In the genomic region with DNA sequence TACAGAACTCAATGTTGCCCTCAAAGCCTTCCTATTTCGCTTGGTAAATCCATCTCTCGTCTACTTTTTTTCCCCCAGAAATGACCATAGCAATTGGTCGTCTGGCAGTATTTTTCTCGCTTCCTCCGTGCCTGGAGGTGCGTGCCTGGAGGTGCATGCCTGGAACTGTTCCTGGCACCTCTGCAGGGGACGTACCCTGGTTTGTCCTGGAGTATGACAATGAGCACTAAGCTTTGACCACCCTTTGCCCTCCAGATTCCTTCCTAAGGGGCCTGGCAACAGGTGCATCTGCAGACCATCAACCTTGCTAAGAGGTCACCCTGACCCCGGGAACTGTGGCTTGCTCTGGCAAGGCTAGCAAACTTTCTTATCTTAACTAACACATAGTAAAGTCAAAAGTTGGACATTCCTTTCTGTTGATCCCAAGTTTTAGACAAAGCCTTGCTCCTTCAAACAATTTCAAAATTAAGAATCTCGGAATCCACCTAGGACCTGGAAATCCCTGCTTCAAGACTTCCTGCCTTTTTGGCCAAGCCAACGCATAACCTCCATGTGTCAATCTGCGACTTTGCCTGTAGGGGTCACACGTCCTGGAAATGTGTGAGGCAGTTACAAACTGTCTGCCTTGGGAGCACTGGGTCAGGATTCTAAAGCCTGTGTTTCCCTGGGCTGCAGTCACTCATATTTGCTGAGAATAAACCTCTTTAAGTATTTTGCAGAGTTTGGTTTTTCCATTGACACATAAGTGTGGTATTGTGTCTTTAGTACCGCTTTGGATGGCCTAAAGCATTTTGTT, we compare ENCODE assay signal across 8 cellular contexts. TPM values are rescaled to one million over a fixed set of nuclear protein-coding genes. Genes with fewer than 3 reads are reported as not detected.
A peak's percentile ranks its signal among the peaks of the same experiment; 100 is the strongest.
DNase-seq lines count a peak whose midpoint lies in the region; ATAC-seq, FAIRE-seq and TF ChIP-seq lines count a peak whose summit lies in the region.

No MANE protein-coding gene starts in this region.

- CTCF ChIA-PET in AG04449 (lab: Yijun Ruan, JAX), result interaction anchor here (0.7 to 5.3 kb wide), 7 partner anchors 8 to 259 kb away, joined by 3 to 51 read pairs (median 4); no protein-coding TSS in a partner anchor
- CTCF ChIA-PET in PC-3 (lab: Charles Lee), result no interaction called here
- CTCF ChIA-PET in endothelial cell of umbilical vein (lab: Charles Lee), result interaction anchor here (1.0 kb wide), 1 partner anchor 258 kb away, joined by 6 read pairs; no protein-coding TSS in a partner anchor

- H3K4me1 ChIP-seq in PC-3 (ENCODE audit: insufficient read depth, low read length) (no peaks in the 10 kb centered on the region), endothelial cell of umbilical vein (ENCODE audit: control insufficient read depth, extremely low read depth, insufficient read depth, low read length) (no peaks in the 10 kb centered on the region)

- H3K9ac ChIP-seq in PC-3 (ENCODE audit: low read length), result no peak overlapping the region
- no peak overlapping the region for H3K9ac ChIP-seq in endothelial cell of umbilical vein (replicated peaks; ENCODE audit: extremely low read depth, insufficient read depth, low read length)
- no peak overlapping the region for H3K9ac ChIP-seq in neural cell (ENCODE audit: low read length)

- TF ChIP-seq CTCF in AG04449 (IDR thresholded peaks at IDR 0.05; ENCODE audit: insufficient read depth, low read length, missing control alignments), result peak; percentile 70
- peak; percentile 68 for TF ChIP-seq CTCF in PC-3 (conservative IDR thresholded peaks at IDR 0.05; ENCODE audit: low read depth, low read length)
- peak; percentile 63 to 73 for TF ChIP-seq CTCF in endothelial cell of umbilical vein (IDR thresholded peaks at IDR 0.05; ENCODE audit: extremely low read depth in 1 of 2, insufficient read depth in 1 of 2, low read depth in 1 of 2, low read length in 2 of 2)
- TF ChIP-seq CTCF in neural cell (IDR thresholded peaks at IDR 0.05; ENCODE audit: poor library complexity, severe bottlenecking), result peak; percentile 41

- intact Hi-C loops in PC-3 (cut with micrococcal nuclease), result loop anchor here (2.0 kb wide), 1 partner anchor 258 kb away; no protein-coding TSS in a partner anchor
- intact Hi-C loops in endothelial cell of umbilical vein (cut with micrococcal nuclease), result loop anchor here (1.0 kb wide), 1 partner anchor 258 kb away; no protein-coding TSS in a partner anchor

- BruUV-seq in PC-3 (replicated peaks; lab: Mats Ljungman, UMichigan), result no TSS peak
- BruUV-seq in endothelial cell of umbilical vein (replicated peaks; lab: Mats Ljungman, UMichigan), result no TSS peak

- H3K36me3 ChIP-seq in PC-3 (ENCODE audit: low read depth, low read length) (no peaks in the 10 kb centered on the region), endothelial cell of umbilical vein (ENCODE audit: control insufficient read depth in 2 of 2, extremely low read depth in 1 of 2, insufficient read depth in 2 of 2, low read length in 2 of 2) (no peaks in the 10 kb centered on the region), neural cell (ENCODE audit: insufficient read depth, low read length) (no peaks in the 10 kb centered on the region)

- H3K79me2 ChIP-seq in PC-3 (ENCODE audit: low read length), result no peaks in the 10 kb centered on the region
- no peaks in the 10 kb centered on the region for H3K79me2 ChIP-seq in endothelial cell of umbilical vein (ENCODE audit: control insufficient read depth, insufficient read depth, low read length)
- H3K79me2 ChIP-seq in neural cell (replicated peaks; ENCODE audit: insufficient read depth, low read length), result no peaks in the 10 kb centered on the region

- H3F3A ChIP-seq in PC-3 (ENCODE audit: low read length, unreplicated experiment), result no peaks in the 10 kb centered on the region
- no peaks in the 10 kb centered on the region for H3F3A ChIP-seq in neural cell (ENCODE audit: insufficient read depth, low read length, poor library complexity, severe bottlenecking)

- DNase-seq in AG04449 (ENCODE audit: low read depth, low spot score) (no peak), PC-3 (peak; percentile 53), endothelial cell of umbilical vein (ENCODE audit: low read depth, low spot score) (peak; percentile 53), NK-92 (lab: John Stamatoyannopoulos, UW; ENCODE audit: unreplicated experiment) (no peak), KG1 (lab: John Stamatoyannopoulos, UW) (no peak)

- no peaks in the 10 kb centered on the region for H3K9me1 ChIP-seq in endothelial cell of umbilical vein (replicated peaks; ENCODE audit: control insufficient read depth, extremely low read depth, insufficient read depth, low read length)

- H2AFZ ChIP-seq in PC-3 (ENCODE audit: low read length), result no peak overlapping the region
- no peak overlapping the region for H2AFZ ChIP-seq in endothelial cell of umbilical vein (ENCODE audit: low read depth, low read length)
- H2AFZ ChIP-seq in neural cell (ENCODE audit: low read depth, low read length), result no peak overlapping the region

- ATAC-seq in HG03095 (IDR thresholded peaks at IDR 0.05; ENCODE audit: unreplicated experiment) (peak; percentile 75), PC-3 (peak; percentile 37; the same call in 1 of the 2 replicates)

- no peak overlapping the region for H3K4me2 ChIP-seq in PC-3 (ENCODE audit: low read length)
- H3K4me2 ChIP-seq in endothelial cell of umbilical vein (ENCODE audit: insufficient read depth, low read length), result no peak overlapping the region
- H3K4me2 ChIP-seq in neural cell (ENCODE audit: low read length), result no peak overlapping the region

- FAIRE-seq in G401.6 (lab: Jason Lieb, UNC), result peak; percentile 80
- FAIRE-seq in endothelial cell of umbilical vein (lab: Jason Lieb, UNC), result peak; percentile 97

- POLR2A ChIA-PET in AG04449 (lab: Yijun Ruan, JAX) (no interaction called here), PC-3 (lab: Charles Lee; ENCODE audit: unreplicated experiment) (no interaction called here), endothelial cell of umbilical vein (lab: Charles Lee) (no interaction called here)

- H3K27me3 ChIP-seq in PC-3 (ENCODE audit: low read length) (peaks cover 17% of the 10 kb centered on the region), endothelial cell of umbilical vein (ENCODE audit: control insufficient read depth in 2 of 2, insufficient read depth in 2 of 2, low read length in 2 of 2) (peaks cover 0 to 4% of the 10 kb centered on the region in 2 experiments), neural cell (ENCODE audit: insufficient read depth, low read depth, low read length) (no peaks in the 10 kb centered on the region)

- H4K20me1 ChIP-seq in PC-3 (ENCODE audit: low read length), result no peaks in the 10 kb centered on the region
- no peaks in the 10 kb centered on the region for H4K20me1 ChIP-seq in endothelial cell of umbilical vein (replicated peaks; ENCODE audit: control insufficient read depth, extremely low read depth, insufficient read depth, low read length)
- H4K20me1 ChIP-seq in neural cell (ENCODE audit: insufficient read depth), result no peaks in the 10 kb centered on the region

- H3K9me2 ChIP-seq in PC-3 (replicated peaks; ENCODE audit: low read length) (no peaks in the 10 kb centered on the region), neural cell (ENCODE audit: insufficient read depth, low read length) (no peaks in the 10 kb centered on the region)

- TF ChIP-seq RAD21 in neural cell (conservative IDR thresholded peaks at IDR 0.05), result no peak

- H3K27ac ChIP-seq in PC-3 (ENCODE audit: low read length) (no peak overlapping the region), endothelial cell of umbilical vein (ENCODE audit: insufficient read depth, low read depth, low read length) (no peak overlapping the region), neural cell (ENCODE audit: low read length) (no peak overlapping the region)

- dilution Hi-C loops in endothelial cell of umbilical vein (cut with MboI; ENCODE audit: extremely low pct_ligation_motif_present, low sequenced_read_pairs), result no loop called here

- TF ChIP-seq EP300 in neural cell (conservative IDR thresholded peaks at IDR 0.05; ENCODE audit: poor library complexity, severe bottlenecking), result no peak

- H3K9me3 ChIP-seq in PC-3 (ENCODE audit: low read length) (no peaks in the 10 kb centered on the region), endothelial cell of umbilical vein (replicated peaks; ENCODE audit: control insufficient read depth, insufficient read depth, low read length) (no peaks in the 10 kb centered on the region), neural cell (ENCODE audit: low read length) (no peaks in the 10 kb centered on the region)

- H3K4me3 ChIP-seq in AG04449 (ENCODE audit: low read depth, low read length) (no peak overlapping the region), PC-3 (ENCODE audit: low read length) (no peak overlapping the region), endothelial cell of umbilical vein (replicated peaks in 1 of 3; ENCODE audit: insufficient read depth in 1 of 3, low read depth in 1 of 3, low read length in 3 of 3) (no peak overlapping the region), neural cell (ENCODE audit: low read length) (no peak overlapping the region)

- TF ChIP-seq POLR2A in endothelial cell of umbilical vein (IDR thresholded peaks at IDR 0.05; ENCODE audit: low read depth, low read length), result no peak

TF ChIP-seq in endothelial cell of umbilical vein, 7 proteins besides CTCF, POLR2A, EP300 and RAD21:
- no peak for TF ChIP-seq POLR2AphosphoS5 (IDR thresholded peaks at IDR 0.05; ENCODE audit: insufficient read depth, low read depth, low read length)
- TF ChIP-seq, protein P1, sequence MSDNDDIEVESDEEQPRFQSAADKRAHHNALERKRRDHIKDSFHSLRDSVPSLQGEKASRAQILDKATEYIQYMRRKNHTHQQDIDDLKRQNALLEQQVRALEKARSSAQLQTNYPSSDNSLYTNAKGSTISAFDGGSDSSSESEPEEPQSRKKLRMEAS (IDR thresholded peaks at IDR 0.05; ENCODE audit: insufficient read depth, insufficient read length), result peak; percentile 26

TF ChIP-seq in neural cell, 6 proteins besides CTCF, POLR2A, EP300 and RAD21 (continues in another document):
- TF ChIP-seq TAF1 (IDR thresholded peaks at IDR 0.05; ENCODE audit: low read depth) (no peak), EZH2 (IDR thresholded peaks at IDR 0.05; ENCODE audit: borderline replicate concordance, insufficient read depth, low read length, poor library complexity, severe bottlenecking) (no peak)

RNA-seq across cellular contexts. Expression of a gene that starts 28.8 kb away (rescaled TPM):
- total RNA-seq in PC-3 (2014; rRNA removed) (25.8 and 25.9 TPM in 2 replicates), endothelial cell of umbilical vein (44.0 and 47.7 TPM in 2 replicates)
- polyA plus RNA-seq in endothelial cell of umbilical vein (35.8 and 36.4 TPM in 2 replicates), neural cell (20.3 and 29.2 TPM in 2 replicates)
- 33.4 and 34.2 TPM in 2 replicates for polyA plus RNA-seq in endothelial cell of umbilical vein (2011; cell fraction: cytosol; rRNA removed)
- 80.1 and 93.9 TPM in 2 replicates for polyA plus RNA-seq in endothelial cell of umbilical vein (2011; cell fraction: nucleus; rRNA removed)
- 20.1 and 20.9 TPM in 2 replicates for polyA plus RNA-seq in endothelial cell of umbilical vein (2012)
- polyA minus RNA-seq in endothelial cell of umbilical vein (77.6 and 81.4 TPM in 2 replicates), neural cell (36.8 and 47.5 TPM in 2 replicates)
- polyA minus RNA-seq in endothelial cell of umbilical vein (2011; cell fraction: cytosol; rRNA and poly(A)+ RNA removed), result 26.1 TPM
- polyA minus RNA-seq in endothelial cell of umbilical vein (2011; cell fraction: nucleus; rRNA and poly(A)+ RNA removed), result 107 and 136 TPM in 2 replicates

Comparison
In these comparisons a context has a peak if more than half of its experiments do, and no peak if none do; other contexts are left out.
1. DNase-seq: peak in PC-3 (single experiment) and endothelial cell of umbilical vein (single experiment); none in AG04449 (single experiment), NK-92 (single experiment) and KG1 (single experiment).
2. Peak in every context shown above with its lines, with median percentiles within 50 percentile points of each other: CTCF ChIP-seq.